18 cellular contexts compared by ENCODE assay signal in the genomic region with DNA sequence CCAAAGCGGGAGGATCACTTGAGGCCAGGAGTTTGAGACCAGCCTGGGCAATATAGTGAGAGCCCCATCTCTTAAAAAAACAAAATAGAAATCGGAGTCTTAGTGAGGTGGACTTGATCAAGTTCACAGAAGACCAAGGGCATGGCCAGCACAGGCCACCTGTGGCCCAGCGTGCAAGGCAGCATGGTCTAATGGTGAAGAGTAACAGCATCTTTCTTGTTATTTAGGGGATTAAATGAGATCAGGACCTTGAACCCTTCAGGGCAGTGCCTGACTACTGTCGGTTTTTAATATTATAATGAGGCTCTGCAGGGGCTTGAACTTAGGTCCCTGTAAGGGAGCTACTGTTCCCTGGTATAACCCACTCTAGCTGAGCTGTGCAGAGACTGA. TPM values are rescaled to one million over a fixed set of nuclear protein-coding genes. Genes with fewer than 3 reads are reported as not detected.
DNase-seq lines count a peak whose midpoint lies in the region; ATAC-seq lines count a peak whose summit lies in the region.
"Had no signal": no experiment of that assay in that cellular context is flagged by ENCODE, and none has a peak within 500 bp of the region (broad histone marks: within the 10 kb centered on the region; RNA-seq: fewer than 3 reads in every experiment).

No MANE protein-coding gene starts in this region.

- no peak for DNase-seq in activated CD4-positive, alpha-beta T cell treated with anti-CD3 and anti-CD28 coated beads, Interleukin-2, amount 10 ng/mL, durations not matched to agents 7 days and 5 days
- DNase-seq in activated CD4-positive, alpha-beta T cell treated with anti-CD3 and anti-CD28 coated beads for 48 hours = no peak
- DNase-seq in activated naive CD8-positive, alpha-beta T cell treated with anti-CD3 and anti-CD28 coated beads, Interleukin-2, amount 10 ng/mL, durations not matched to agents 7 days and 5 days = no peak
- no peak for DNase-seq in stimulated activated effector memory CD8-positive, alpha-beta T cell treated with anti-CD3 and anti-CD28 coated beads, Interleukin-12 subunit alpha, Interleukin-12 subunit beta, amount 100 ng/mL, for 72 hours (ENCODE audit: low spot score in 2 of 2)
- no peak for DNase-seq in cerebellum (ENCODE audit: low spot score)
- DNase-seq: activated CD4-positive, alpha-beta T cell treated with anti-CD3 and anti-CD28 coated beads, Interleukin-2, amount 50 U/mL, for 4 hours; activated effector memory CD4-positive, alpha-beta T cell treated with anti-CD3 and anti-CD28 coated beads, Interleukin-2, amount 50 U/mL, for 16 hours; EL; foreskin fibroblast; NCI-H146; PC-9; SJCRH30; stimulated activated CD4-positive, alpha-beta T cell treated with anti-CD3 and anti-CD28 coated beads, Interleukin-4, amount 100 ng/mL, for 4 hours; T1000; testis had no signal

- H3K27me3 Mint-ChIP-seq in activated CD4-positive, alpha-beta T cell treated with anti-CD3 and anti-CD28 coated beads, Interleukin-2, amount 10 ng/mL, durations not matched to agents 7 days and 5 days = no peaks in the 10 kb centered on the region
- H3K27me3 Mint-ChIP-seq in IgD-negative memory B cell = no peaks in the 10 kb centered on the region
- H3K27me3 Mint-ChIP-seq in activated naive CD8-positive, alpha-beta T cell treated with anti-CD3 and anti-CD28 coated beads, Interleukin-2, amount 10 ng/mL, durations not matched to agents 7 days and 5 days = no peaks in the 10 kb centered on the region

- H3K36me3 Mint-ChIP-seq in activated CD4-positive, alpha-beta T cell treated with anti-CD3 and anti-CD28 coated beads, Interleukin-2, amount 10 ng/mL, durations not matched to agents 7 days and 5 days (ENCODE audit: low read depth) = peaks cover 80% of the 10 kb centered on the region
- no peaks in the 10 kb centered on the region for H3K36me3 Mint-ChIP-seq in IgD-negative memory B cell
- H3K36me3 Mint-ChIP-seq in activated naive CD8-positive, alpha-beta T cell treated with anti-CD3 and anti-CD28 coated beads, Interleukin-2, amount 10 ng/mL, durations not matched to agents 7 days and 5 days = peaks cover 50% of the 10 kb centered on the region
- H3K36me3 Mint-ChIP-seq in stimulated activated effector memory CD8-positive, alpha-beta T cell treated with anti-CD3 and anti-CD28 coated beads, Interleukin-12 subunit alpha, Interleukin-12 subunit beta, amount 100 ng/mL, for 72 hours = peaks cover 98% of the 10 kb centered on the region

- POLR2A ChIA-PET in activated CD4-positive, alpha-beta T cell treated with anti-CD3 and anti-CD28 coated beads, Interleukin-2, amount 10 ng/mL, durations not matched to agents 7 days and 5 days (lab: Charles Lee) = no interaction called here
- POLR2A ChIA-PET in activated naive CD8-positive, alpha-beta T cell treated with anti-CD3 and anti-CD28 coated beads, Interleukin-2, amount 10 ng/mL, durations not matched to agents 7 days and 5 days (lab: Charles Lee) = interaction anchor here (24.5 kb wide), 1 partner anchor 13 kb away, joined by 584 read pairs; no protein-coding TSS in a partner anchor

- no peak for ATAC-seq in activated naive CD8-positive, alpha-beta T cell treated with anti-CD3 and anti-CD28 coated beads, Interleukin-2, amount 10 ng/mL, durations not matched to agents 7 days and 5 days (ENCODE audit: low read depth)
- no peak for ATAC-seq in stimulated activated effector memory CD8-positive, alpha-beta T cell treated with anti-CD3 and anti-CD28 coated beads, Interleukin-12 subunit alpha, Interleukin-12 subunit beta, amount 100 ng/mL, for 72 hours
- ATAC-seq in GM19035 (IDR thresholded peaks at IDR 0.05; ENCODE audit: unreplicated experiment) (no peak), GM18861 (IDR thresholded peaks at IDR 0.05; ENCODE audit: unreplicated experiment) (no peak)

- no peaks in the 10 kb centered on the region for H3K9me3 Mint-ChIP-seq in activated CD4-positive, alpha-beta T cell treated with anti-CD3 and anti-CD28 coated beads, Interleukin-2, amount 10 ng/mL, durations not matched to agents 7 days and 5 days
- H3K9me3 Mint-ChIP-seq in IgD-negative memory B cell = no peaks in the 10 kb centered on the region
- H3K9me3 Mint-ChIP-seq in activated naive CD8-positive, alpha-beta T cell treated with anti-CD3 and anti-CD28 coated beads, Interleukin-2, amount 10 ng/mL, durations not matched to agents 7 days and 5 days = no peaks in the 10 kb centered on the region
- no peaks in the 10 kb centered on the region for H3K9me3 Mint-ChIP-seq in stimulated activated effector memory CD8-positive, alpha-beta T cell treated with anti-CD3 and anti-CD28 coated beads, Interleukin-12 subunit alpha, Interleukin-12 subunit beta, amount 100 ng/mL, for 72 hours

- peak overlapping the region; percentile 91 for H3K27ac Mint-ChIP-seq in activated CD4-positive, alpha-beta T cell treated with anti-CD3 and anti-CD28 coated beads, Interleukin-2, amount 10 ng/mL, durations not matched to agents 7 days and 5 days
- H3K27ac Mint-ChIP-seq in IgD-negative memory B cell = peak overlapping the region; percentile 55 to 90 (median 64)
- peak overlapping the region; percentile 90 for H3K27ac Mint-ChIP-seq in activated naive CD8-positive, alpha-beta T cell treated with anti-CD3 and anti-CD28 coated beads, Interleukin-2, amount 10 ng/mL, durations not matched to agents 7 days and 5 days
- peak overlapping the region; percentile 99 for H3K27ac Mint-ChIP-seq in stimulated activated effector memory CD8-positive, alpha-beta T cell treated with anti-CD3 and anti-CD28 coated beads, Interleukin-12 subunit alpha, Interleukin-12 subunit beta, amount 100 ng/mL, for 72 hours

- CTCF ChIA-PET in activated CD4-positive, alpha-beta T cell treated with anti-CD3 and anti-CD28 coated beads, Interleukin-2, amount 10 ng/mL, durations not matched to agents 7 days and 5 days (lab: Charles Lee) = interaction anchor here (18.8 kb wide), 1 partner anchor 12 kb away, joined by 412 read pairs; no protein-coding TSS in a partner anchor

- H3K4me1 Mint-ChIP-seq in activated CD4-positive, alpha-beta T cell treated with anti-CD3 and anti-CD28 coated beads, Interleukin-2, amount 10 ng/mL, durations not matched to agents 7 days and 5 days = peaks cover 96% of the 10 kb centered on the region
- H3K4me1 Mint-ChIP-seq in IgD-negative memory B cell = peaks cover 57 to 81% (median 63%) of the 10 kb centered on the region in 3 donors
- H3K4me1 Mint-ChIP-seq in activated naive CD8-positive, alpha-beta T cell treated with anti-CD3 and anti-CD28 coated beads, Interleukin-2, amount 10 ng/mL, durations not matched to agents 7 days and 5 days = peaks cover 89% of the 10 kb centered on the region
- H3K4me1 Mint-ChIP-seq in stimulated activated effector memory CD8-positive, alpha-beta T cell treated with anti-CD3 and anti-CD28 coated beads, Interleukin-12 subunit alpha, Interleukin-12 subunit beta, amount 100 ng/mL, for 72 hours = peaks cover 98% of the 10 kb centered on the region

- no peak overlapping the region for H3K4me3 Mint-ChIP-seq in activated CD4-positive, alpha-beta T cell treated with anti-CD3 and anti-CD28 coated beads, Interleukin-2, amount 10 ng/mL, durations not matched to agents 7 days and 5 days
- peak overlapping the region in 3 of 4 donors; percentile 9 to 22 (median 14) for H3K4me3 Mint-ChIP-seq in IgD-negative memory B cell
- peak overlapping the region; percentile 36 for H3K4me3 Mint-ChIP-seq in activated naive CD8-positive, alpha-beta T cell treated with anti-CD3 and anti-CD28 coated beads, Interleukin-2, amount 10 ng/mL, durations not matched to agents 7 days and 5 days
- H3K4me3 Mint-ChIP-seq in stimulated activated effector memory CD8-positive, alpha-beta T cell treated with anti-CD3 and anti-CD28 coated beads, Interleukin-12 subunit alpha, Interleukin-12 subunit beta, amount 100 ng/mL, for 72 hours = peak overlapping the region; percentile 76

RNA-seq across cellular contexts. Expression of gene EIF2D, which starts 38.5 kb away (rescaled TPM):
- 10 to 100 TPM; 44.5 to 51.6 TPM for total RNA-seq in activated CD4-positive, alpha-beta T cell treated with anti-CD3 and anti-CD28 coated beads, Interleukin-2, amount 10 ng/mL, durations not matched to agents 7 days and 5 days
- polyA plus RNA-seq in IgD-negative memory B cell = 40.4 TPM
- total RNA-seq in activated naive CD8-positive, alpha-beta T cell treated with anti-CD3 and anti-CD28 coated beads, Interleukin-2, amount 10 ng/mL, durations not matched to agents 7 days and 5 days = 10 to 100 TPM; 40.6 to 43.7 TPM
- total RNA-seq in cerebellum = 22.5 TPM
